Comparison of ENCODE assay signal across 9 cellular contexts in the genomic region with DNA sequence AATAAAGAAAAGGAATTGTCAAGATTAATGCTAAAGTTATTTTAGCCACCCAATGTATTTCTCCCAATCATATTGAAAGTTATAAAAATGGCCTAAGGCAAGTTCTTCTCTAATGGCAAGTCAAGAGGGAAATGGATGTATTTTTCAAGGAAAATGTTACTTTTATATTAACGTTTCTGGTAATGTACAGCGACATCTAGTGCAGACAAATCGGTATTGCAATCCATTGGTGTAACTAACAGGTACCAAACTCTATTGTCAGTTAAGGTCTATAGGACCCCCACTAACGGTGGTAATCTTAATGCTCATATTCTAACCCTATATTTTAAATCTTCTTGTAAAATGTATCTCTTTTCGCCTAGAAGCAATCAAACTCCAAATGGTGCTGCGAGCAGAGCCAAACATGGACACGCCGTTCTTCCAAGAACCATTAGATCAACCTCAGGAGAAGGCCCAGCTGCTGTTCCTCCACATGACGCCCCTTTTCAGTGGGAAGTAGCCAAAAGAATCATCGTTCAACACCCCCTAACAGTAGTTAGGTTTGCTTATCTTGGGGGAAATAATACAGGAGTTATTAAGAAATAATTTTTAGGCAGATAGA.
DNase-seq lines count a peak whose midpoint lies in the region; ATAC-seq and TF ChIP-seq lines count a peak whose summit lies in the region.
"Had no signal": no experiment of that assay in that cellular context is flagged by ENCODE, and none has a peak within 500 bp of the region (broad histone marks: within the 10 kb centered on the region; RNA-seq: fewer than 3 reads in every experiment).

No MANE protein-coding gene starts in this region.

- H3K9me3 Mint-ChIP-seq in activated CD4-positive, alpha-beta T cell treated with anti-CD3 and anti-CD28 coated beads, Interleukin-2, amount 10 ng/mL, durations not matched to agents 24 days and 14 days = no peaks in the 10 kb centered on the region

- intact Hi-C loops in activated CD4-positive, alpha-beta T cell treated with anti-CD3 and anti-CD28 coated beads, Interleukin-2, amount 10 ng/mL, durations not matched to agents 24 days and 14 days (cut with micrococcal nuclease) = loop anchor here (5.0 kb wide), 1 partner anchor 115 kb away; no protein-coding TSS in a partner anchor

- no peak overlapping the region for H2BK120ac ChIP-seq in neuronal stem cell (ENCODE audit: low read depth, low read length)

- no peak overlapping the region for H3K23ac ChIP-seq in neuronal stem cell (ENCODE audit: low read depth, low read length, poor library complexity)

- H2BK15ac ChIP-seq in neuronal stem cell (ENCODE audit: low read length) = no peak overlapping the region

- no peaks in the 10 kb centered on the region for H3K9me3 ChIP-seq in neuronal stem cell (replicated peaks in 1 of 2; ENCODE audit: control insufficient read depth in 2 of 2, insufficient read depth in 1 of 2, low read depth in 1 of 2, low read length in 2 of 2)

- H3K79me1 ChIP-seq in neuronal stem cell (ENCODE audit: low read depth, low read length) = no peaks in the 10 kb centered on the region

- H3K4me1 Mint-ChIP-seq in activated CD4-positive, alpha-beta T cell treated with anti-CD3 and anti-CD28 coated beads, Interleukin-2, amount 10 ng/mL, durations not matched to agents 24 days and 14 days = peaks cover 3% of the 10 kb centered on the region

- H3K27ac Mint-ChIP-seq in activated CD4-positive, alpha-beta T cell treated with anti-CD3 and anti-CD28 coated beads, Interleukin-2, amount 10 ng/mL, durations not matched to agents 24 days and 14 days = no peak overlapping the region
- H3K27ac Mint-ChIP-seq: activated naive CD8-positive, alpha-beta T cell had no signal

- H3K14ac ChIP-seq in neuronal stem cell (ENCODE audit: low read length) = no peak overlapping the region

- no peak for ATAC-seq in HG02938 (IDR thresholded peaks at IDR 0.05; ENCODE audit: unreplicated experiment)
- no peak for ATAC-seq in HG03378 (IDR thresholded peaks at IDR 0.05; ENCODE audit: unreplicated experiment)

- no peak overlapping the region for H3K4me3 ChIP-seq in LNCaP clone FGC (ENCODE audit: low read depth, low read length)
- H3K4me3 ChIP-seq in WI38 (ENCODE audit: low read depth, low read length) = no peak overlapping the region
- no peak overlapping the region for H3K4me3 ChIP-seq in neuronal stem cell (ENCODE audit: low read length in 2 of 2)

- no peak overlapping the region for H2AFZ ChIP-seq in neuronal stem cell (ENCODE audit: low read length)

- no peak overlapping the region for H3K4ac ChIP-seq in neuronal stem cell (ENCODE audit: low read length)

- no peaks in the 10 kb centered on the region for H3K27me3 ChIP-seq in neuronal stem cell (ENCODE audit: control insufficient read depth in 3 of 3, insufficient read depth in 3 of 3, low read depth in 1 of 3, low read length in 3 of 3)

- H3K4me2 ChIP-seq in neuronal stem cell (ENCODE audit: insufficient read depth, low read length, poor library complexity, severe bottlenecking) = no peak overlapping the region

- H3K9ac ChIP-seq in neuronal stem cell (ENCODE audit: low read depth, low read length, poor library complexity) = no peak overlapping the region

- peaks cover 0 to 2% of the 10 kb centered on the region in 2 donors for H3K4me1 ChIP-seq in neuronal stem cell (ENCODE audit: control insufficient read depth in 2 of 2, insufficient read depth in 1 of 2, low read depth in 1 of 2, low read length in 2 of 2)

- no peak overlapping the region for H3K18ac ChIP-seq in neuronal stem cell (ENCODE audit: low read length)

- TF ChIP-seq CTCF in LNCaP clone FGC (IDR thresholded peaks at IDR 0.05; ENCODE audit: control insufficient read depth, extremely low read depth, insufficient read depth) = peak; percentile 54
- TF ChIP-seq CTCF in WI38 (IDR thresholded peaks at IDR 0.05; ENCODE audit: low read depth, low read length) = peak; percentile 52

- no peak overlapping the region for H4K91ac ChIP-seq in neuronal stem cell (ENCODE audit: low read depth, low read length, poor library complexity)

- H2BK12ac ChIP-seq in neuronal stem cell (ENCODE audit: low read length) = no peak overlapping the region

- no peak overlapping the region for H4K8ac ChIP-seq in neuronal stem cell (ENCODE audit: low read depth, low read length)

- DNase-seq in activated CD4-positive, alpha-beta T cell treated with anti-CD3 and anti-CD28 coated beads, Interleukin-2, amount 10 ng/mL, durations not matched to agents 24 days and 14 days = peak; percentile 76
- DNase-seq in activated CD4-positive, alpha-beta T cell treated with anti-CD3 and anti-CD28 coated beads, Interleukin-2, amount 50 U/mL, for 48 hours = no peak
- DNase-seq in LNCaP clone FGC (ENCODE audit: low read depth) = no peak
- peak; percentile 22 for DNase-seq in iris pigment epithelial cell (ENCODE audit: low read depth)
- no peak for DNase-seq in neuronal stem cell (ENCODE audit: low spot score)

- H2AK5ac ChIP-seq in neuronal stem cell (ENCODE audit: low read depth, low read length) = no peak overlapping the region

- no peak overlapping the region for H2BK5ac ChIP-seq in neuronal stem cell (ENCODE audit: low read length)

- WGBS in neuronal stem cell (ENCODE audit: extremely low coverage in 2 of 2, insufficient read length in 2 of 2, insufficient replicate concordance in 1 of 2), 2 donors = no CpG with 5 or more reads among the region's 10 CpGs

- H3K36me3 ChIP-seq in neuronal stem cell (replicated peaks in 1 of 2; ENCODE audit: control insufficient read depth in 2 of 2, insufficient read depth in 2 of 2, low read length in 2 of 2) = no peaks in the 10 kb centered on the region

- no peaks in the 10 kb centered on the region for H3K36me3 Mint-ChIP-seq in activated CD4-positive, alpha-beta T cell treated with anti-CD3 and anti-CD28 coated beads, Interleukin-2, amount 10 ng/mL, durations not matched to agents 24 days and 14 days (ENCODE audit: low read depth)
- H3K36me3 Mint-ChIP-seq: activated naive CD8-positive, alpha-beta T cell had no signal

- no peak overlapping the region for H3K27ac ChIP-seq in neuronal stem cell (replicated peaks; ENCODE audit: low read length)

- H3K4me3 Mint-ChIP-seq in activated CD4-positive, alpha-beta T cell treated with anti-CD3 and anti-CD28 coated beads, Interleukin-2, amount 10 ng/mL, durations not matched to agents 24 days and 14 days = no peak overlapping the region
- H3K4me3 Mint-ChIP-seq: activated naive CD8-positive, alpha-beta T cell had no signal

- H3K27me3 Mint-ChIP-seq in activated CD4-positive, alpha-beta T cell treated with anti-CD3 and anti-CD28 coated beads, Interleukin-2, amount 10 ng/mL, durations not matched to agents 24 days and 14 days = peaks cover 26% of the 10 kb centered on the region

Comparison
In these comparisons a context has a peak if more than half of its experiments do, and no peak if none do; other contexts are left out.
1. DNase-seq: peak in activated CD4-positive, alpha-beta T cell treated with anti-CD3 and anti-CD28 coated beads, Interleukin-2, amount 10 ng/mL, durations not matched to agents 24 days and 14 days (single experiment) and iris pigment epithelial cell (single experiment); none in activated CD4-positive, alpha-beta T cell treated with anti-CD3 and anti-CD28 coated beads, Interleukin-2, amount 50 U/mL, for 48 hours (0 of 2), LNCaP clone FGC (single experiment) and neuronal stem cell (single experiment).